In the genomic region with DNA sequence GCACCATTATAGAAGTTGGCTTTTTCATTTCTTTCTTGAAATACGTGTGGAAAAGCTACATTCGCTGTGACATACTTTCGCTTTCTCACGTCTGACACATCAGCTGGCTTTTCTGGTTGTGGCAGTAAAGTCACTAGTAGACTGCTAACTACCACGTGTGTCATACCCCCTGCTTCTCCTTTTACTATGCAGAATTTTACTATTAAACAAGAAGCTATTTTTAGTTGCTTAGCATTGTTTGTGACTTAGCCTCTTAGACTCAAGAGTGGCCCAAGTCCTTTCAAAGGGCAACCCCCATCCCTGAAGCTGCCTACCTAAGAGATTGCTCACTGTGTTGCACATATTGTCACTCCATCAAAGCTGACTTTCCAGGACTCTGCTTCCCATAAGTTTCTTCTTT, we compare ENCODE assay signal across 9 cellular contexts. TPM values are rescaled to one million over a fixed set of nuclear protein-coding genes. Genes with fewer than 3 reads are reported as not detected.
DNase-seq lines count a peak whose midpoint lies in the region; ATAC-seq and TF ChIP-seq lines count a peak whose summit lies in the region.
"Had no signal": no experiment of that assay in that cellular context is flagged by ENCODE, and none has a peak within 500 bp of the region (broad histone marks: within the 10 kb centered on the region; RNA-seq: fewer than 3 reads in every experiment).

No MANE protein-coding gene starts in this region.

- H3K36me3 Mint-ChIP-seq in progenitor cell of endocrine pancreas (ENCODE audit: insufficient read depth), result no peaks in the 10 kb centered on the region

- H3K27ac Mint-ChIP-seq in progenitor cell of endocrine pancreas, result peak overlapping the region; percentile 20

- peaks cover 6% of the 10 kb centered on the region for H3K9me3 Mint-ChIP-seq in progenitor cell of endocrine pancreas (ENCODE audit: low read depth)

- H3K4me3 Mint-ChIP-seq in progenitor cell of endocrine pancreas (ENCODE audit: low read depth), result no peak overlapping the region

- in situ Hi-C loops in GM13976 (cut with MboI; ENCODE audit: low sequenced_read_pairs, unreplicated experiment), result no loop called here

- H3K79me2 ChIP-seq in OCI-LY3 (ENCODE audit: low read length), result no peaks in the 10 kb centered on the region

- H3K9ac ChIP-seq in OCI-LY3 (ENCODE audit: low read length) (peak overlapping the region; percentile 67), adipocyte (ENCODE audit: low read length) (no peak overlapping the region)

- no peaks in the 10 kb centered on the region for H3K27me3 Mint-ChIP-seq in progenitor cell of endocrine pancreas

- peak overlapping the region; percentile 79 for H3K27ac ChIP-seq in OCI-LY3 (ENCODE audit: low read length)
- H3K27ac ChIP-seq: SK-N-MC had no signal

- TF ChIP-seq CTCF in GM13976 (IDR thresholded peaks at IDR 0.05; ENCODE audit: borderline replicate concordance, control extremely low read depth, extremely low read depth, insufficient read depth, missing control alignments) (no peak), OCI-LY3 (IDR thresholded peaks at IDR 0.05; ENCODE audit: low read depth, low read length) (no peak), progenitor cell of endocrine pancreas (IDR thresholded peaks at IDR 0.05; ENCODE audit: unreplicated experiment) (no peak)

- H3K9me3 ChIP-seq in OCI-LY3 (ENCODE audit: insufficient read depth, low read length) (no peaks in the 10 kb centered on the region), adipocyte (ENCODE audit: control insufficient read depth, low read length) (no peaks in the 10 kb centered on the region)

- H3K4me3 ChIP-seq in OCI-LY3 (ENCODE audit: low read length) (peak overlapping the region; percentile 73), adipocyte (ENCODE audit: low read length) (peak overlapping the region; percentile 58)
- H3K4me3 ChIP-seq: SK-N-MC had no signal

- H3K36me3 ChIP-seq in OCI-LY3 (replicated peaks; ENCODE audit: low read depth, low read length) (no peaks in the 10 kb centered on the region), adipocyte (ENCODE audit: control insufficient read depth, insufficient read depth, low read length, severe bottlenecking) (no peaks in the 10 kb centered on the region)

- peak overlapping the region; percentile 93 for H3K4me2 ChIP-seq in OCI-LY3 (ENCODE audit: low read length)

- H3K4me1 Mint-ChIP-seq in progenitor cell of endocrine pancreas (ENCODE audit: low read depth), result peaks cover 8% of the 10 kb centered on the region

- H4K20me1 ChIP-seq in OCI-LY3 (ENCODE audit: insufficient read depth, low read length), result no peaks in the 10 kb centered on the region

- H2AFZ ChIP-seq in OCI-LY3 (ENCODE audit: low read depth, low read length), result peak overlapping the region; percentile 79

- H3K4me1 ChIP-seq in OCI-LY3 (ENCODE audit: low read length) (peaks cover 49% of the 10 kb centered on the region), adipocyte (ENCODE audit: control insufficient read depth, insufficient read depth, low read length) (no peaks in the 10 kb centered on the region)

- ATAC-seq in HG02588 (IDR thresholded peaks at IDR 0.05; ENCODE audit: unreplicated experiment), result peak; percentile 72

- H3K27me3 ChIP-seq in OCI-LY3 (ENCODE audit: low read depth, low read length) (no peaks in the 10 kb centered on the region), adipocyte (replicated peaks; ENCODE audit: control insufficient read depth, insufficient read depth, low read length) (no peaks in the 10 kb centered on the region)

- DNase-seq in GM13976 (ENCODE audit: low spot score) (peak; percentile 8), adipocyte (ENCODE audit: low read depth) (no peak), progenitor cell of endocrine pancreas (ENCODE audit: low spot score, unreplicated experiment) (no peak), GM19238 (ENCODE audit: insufficient read length, low spot score) (no peak), cortex of kidney (lab: John Stamatoyannopoulos, UW) (no peak), OCI-M2 (lab: John Stamatoyannopoulos, UW; ENCODE audit: unreplicated experiment) (no peak)

RNA-seq across cellular contexts. Expression of gene IL2, which starts 2.1 kb away (rescaled TPM):
- total RNA-seq in progenitor cell of endocrine pancreas, result not detected in 2 replicates
